8 cellular contexts compared by ENCODE assay signal in genomic region chr3:54951405-54951804, GRCh38. TPM values are rescaled to one million over a fixed set of nuclear protein-coding genes. Genes with fewer than 3 reads are reported as not detected.
A peak's percentile ranks its signal among the peaks of the same experiment; 100 is the strongest.
DNase-seq lines count a peak whose midpoint lies in the region; ATAC-seq, FAIRE-seq and TF ChIP-seq lines count a peak whose summit lies in the region.

No MANE protein-coding gene starts in this region.

- no peaks in the 10 kb centered on the region for H3K27me3 Mint-ChIP-seq in activated T-helper 17 cell treated with anti-CD3 and anti-CD28 coated beads, Interleukin-2, amount 50 U/mL, for 72 hours

- no peaks in the 10 kb centered on the region for H3K4me1 ChIP-seq in left lung

- no peaks in the 10 kb centered on the region for H3K36me3 Mint-ChIP-seq in activated T-helper 17 cell treated with anti-CD3 and anti-CD28 coated beads, Interleukin-2, amount 50 U/mL, for 72 hours (ENCODE audit: low read depth)

- no peak overlapping the region for H3K27ac Mint-ChIP-seq in activated T-helper 17 cell treated with anti-CD3 and anti-CD28 coated beads, Interleukin-2, amount 50 U/mL, for 72 hours

- H3K36me3 ChIP-seq in left lung = no peaks in the 10 kb centered on the region

- no peaks in the 10 kb centered on the region for H3K27me3 ChIP-seq in left lung

- no peaks in the 10 kb centered on the region for H3K9me3 ChIP-seq in left lung

- FAIRE-seq in urothelium cell line (lab: Jason Lieb, UNC) = no peak

- DNase-seq in D341Med (ENCODE audit: low spot score) (peak; percentile 52), MV-4-11 (lab: John Stamatoyannopoulos, UW) (peak; percentile 65), cardiac fibroblast (ENCODE audit: low read depth in 2 of 2) (peak; percentile 90 to 92), left lung (peak; percentile 64 to 79), urothelium cell line (ENCODE audit: low spot score) (peak; percentile 81)

- intact Hi-C loops in left lung (cut with DNase I) = loop anchor here in 1 of 2 donors (10.0 kb wide), 1 partner anchor 233 kb away; no protein-coding TSS in a partner anchor

- no peaks in the 10 kb centered on the region for H3K9me3 Mint-ChIP-seq in activated T-helper 17 cell treated with anti-CD3 and anti-CD28 coated beads, Interleukin-2, amount 50 U/mL, for 72 hours

- H3K4me1 Mint-ChIP-seq in activated T-helper 17 cell treated with anti-CD3 and anti-CD28 coated beads, Interleukin-2, amount 50 U/mL, for 72 hours = no peaks in the 10 kb centered on the region

- TF ChIP-seq CTCF in cardiac fibroblast (IDR thresholded peaks at IDR 0.05; ENCODE audit: low read depth, low read length) (peak; percentile 72), left lung (IDR thresholded peaks at IDR 0.05) (peak; percentile 39 to 44)

- H3K27ac ChIP-seq in left lung = no peak overlapping the region

- peak; percentile 92 for ATAC-seq in left lung
- ATAC-seq in HG03571 (IDR thresholded peaks at IDR 0.05; ENCODE audit: unreplicated experiment) = no peak
- ATAC-seq in activated T-helper 17 cell treated with anti-CD3 and anti-CD28 coated beads, Interleukin-2, amount 50 U/mL, for 72 hours (replicated peaks) = no peak
- ATAC-seq in GM18511 (IDR thresholded peaks at IDR 0.05; ENCODE audit: unreplicated experiment) = no peak

- no peak overlapping the region for H3K4me3 Mint-ChIP-seq in activated T-helper 17 cell treated with anti-CD3 and anti-CD28 coated beads, Interleukin-2, amount 50 U/mL, for 72 hours

- no peak overlapping the region for H3K4me3 ChIP-seq in cardiac fibroblast (replicated peaks in 1 of 2; ENCODE audit: low read depth in 2 of 2, low read length in 2 of 2)
- no peak overlapping the region for H3K4me3 ChIP-seq in left lung

RNA-seq across cellular contexts. Expression of gene LRTM1, which starts 23.5 kb away (rescaled TPM):
- total RNA-seq in left lung = not detected
- not detected for total RNA-seq in activated T-helper 17 cell treated with anti-CD3 and anti-CD28 coated beads, Interleukin-2, amount 50 U/mL, for 72 hours
